ENCODE assay signal across 1 cellular context in the genomic region with DNA sequence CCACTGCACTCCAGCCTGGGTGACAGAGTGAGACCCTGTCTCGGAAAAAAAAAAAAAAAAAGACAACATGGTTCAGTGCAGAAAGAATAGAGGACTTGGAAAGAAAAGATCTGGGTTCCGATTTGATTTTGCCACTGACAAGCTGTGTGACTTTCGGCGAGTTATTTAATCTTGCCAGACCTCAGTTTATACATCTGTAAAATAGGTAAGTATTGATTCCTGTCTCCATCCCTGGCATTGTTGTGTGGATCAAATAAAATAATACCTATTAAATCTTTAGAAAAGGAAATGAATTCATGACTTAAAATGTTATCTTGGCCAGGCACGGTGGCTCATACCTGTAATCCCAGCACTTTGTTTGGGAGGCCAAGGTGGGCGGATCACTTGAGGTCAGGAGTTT.
TF ChIP-seq lines count a peak whose summit lies in the region.

No MANE protein-coding gene starts in this region.

TF ChIP-seq in K562, 482 proteins besides CTCF, POLR2A, EP300 and RAD21 (continued from another document):
- TF ChIP-seq, protein P1, sequence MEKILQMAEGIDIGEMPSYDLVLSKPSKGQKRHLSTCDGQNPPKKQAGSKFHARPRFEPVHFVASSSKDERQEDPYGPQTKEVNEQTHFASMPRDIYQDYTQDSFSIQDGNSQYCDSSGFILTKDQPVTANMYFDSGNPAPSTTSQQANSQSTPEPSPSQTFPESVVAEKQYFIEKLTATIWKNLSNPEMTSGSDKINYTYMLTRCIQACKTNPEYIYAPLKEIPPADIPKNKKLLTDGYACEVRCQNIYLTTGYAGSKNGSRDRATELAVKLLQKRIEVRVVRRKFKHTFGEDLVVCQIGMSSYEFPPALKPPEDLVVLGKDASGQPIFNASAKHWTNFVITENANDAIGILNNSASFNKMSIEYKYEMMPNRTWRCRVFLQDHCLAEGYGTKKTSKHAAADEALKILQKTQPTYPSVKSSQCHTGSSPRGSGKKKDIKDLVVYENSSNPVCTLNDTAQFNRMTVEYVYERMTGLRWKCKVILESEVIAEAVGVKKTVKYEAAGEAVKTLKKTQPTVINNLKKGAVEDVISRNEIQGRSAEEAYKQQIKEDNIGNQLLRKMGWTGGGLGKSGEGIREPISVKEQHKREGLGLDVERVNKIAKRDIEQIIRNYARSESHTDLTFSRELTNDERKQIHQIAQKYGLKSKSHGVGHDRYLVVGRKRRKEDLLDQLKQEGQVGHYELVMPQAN (IDR thresholded peaks at IDR 0.05; ENCODE audit: borderline replicate concordance) = no peak
- TF ChIP-seq ZNF431 (CRISPR knock-in tag; IDR thresholded peaks at IDR 0.05) = no peak
- TF ChIP-seq ADNP (tag; IDR thresholded peaks at IDR 0.05) = 0 out of 2 replicates have a peak, but pooled peaks have one; percentile 36
- TF ChIP-seq ELF1 (tag; IDR thresholded peaks at IDR 0.05) = no peak
- TF ChIP-seq MIER1 (IDR thresholded peaks at IDR 0.05; ENCODE audit: low read depth) = no peak
- TF ChIP-seq, protein P2, sequence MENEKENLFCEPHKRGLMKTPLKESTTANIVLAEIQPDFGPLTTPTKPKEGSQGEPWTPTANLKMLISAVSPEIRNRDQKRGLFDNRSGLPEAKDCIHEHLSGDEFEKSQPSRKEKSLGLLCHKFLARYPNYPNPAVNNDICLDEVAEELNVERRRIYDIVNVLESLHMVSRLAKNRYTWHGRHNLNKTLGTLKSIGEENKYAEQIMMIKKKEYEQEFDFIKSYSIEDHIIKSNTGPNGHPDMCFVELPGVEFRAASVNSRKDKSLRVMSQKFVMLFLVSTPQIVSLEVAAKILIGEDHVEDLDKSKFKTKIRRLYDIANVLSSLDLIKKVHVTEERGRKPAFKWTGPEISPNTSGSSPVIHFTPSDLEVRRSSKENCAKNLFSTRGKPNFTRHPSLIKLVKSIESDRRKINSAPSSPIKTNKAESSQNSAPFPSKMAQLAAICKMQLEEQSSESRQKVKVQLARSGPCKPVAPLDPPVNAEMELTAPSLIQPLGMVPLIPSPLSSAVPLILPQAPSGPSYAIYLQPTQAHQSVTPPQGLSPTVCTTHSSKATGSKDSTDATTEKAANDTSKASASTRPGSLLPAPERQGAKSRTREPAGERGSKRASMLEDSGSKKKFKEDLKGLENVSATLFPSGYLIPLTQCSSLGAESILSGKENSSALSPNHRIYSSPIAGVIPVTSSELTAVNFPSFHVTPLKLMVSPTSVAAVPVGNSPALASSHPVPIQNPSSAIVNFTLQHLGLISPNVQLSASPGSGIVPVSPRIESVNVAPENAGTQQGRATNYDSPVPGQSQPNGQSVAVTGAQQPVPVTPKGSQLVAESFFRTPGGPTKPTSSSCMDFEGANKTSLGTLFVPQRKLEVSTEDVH (IDR thresholded peaks at IDR 0.05; ENCODE audit: low read depth, partially characterized antibody) = no peak
- TF ChIP-seq ZNF778 (CRISPR knock-in tag; IDR thresholded peaks at IDR 0.05) = no peak
- no peak for TF ChIP-seq FUS (optimal IDR thresholded peaks at IDR 0.05; ENCODE audit: low read depth, low read length)
- no peak for TF ChIP-seq ZNF75A (CRISPR knock-in tag; IDR thresholded peaks at IDR 0.05)
- peak; percentile 90 for TF ChIP-seq RBM25 (IDR thresholded peaks at IDR 0.05; ENCODE audit: low read depth, low read length, severe bottlenecking)
- TF ChIP-seq, protein P3, sequence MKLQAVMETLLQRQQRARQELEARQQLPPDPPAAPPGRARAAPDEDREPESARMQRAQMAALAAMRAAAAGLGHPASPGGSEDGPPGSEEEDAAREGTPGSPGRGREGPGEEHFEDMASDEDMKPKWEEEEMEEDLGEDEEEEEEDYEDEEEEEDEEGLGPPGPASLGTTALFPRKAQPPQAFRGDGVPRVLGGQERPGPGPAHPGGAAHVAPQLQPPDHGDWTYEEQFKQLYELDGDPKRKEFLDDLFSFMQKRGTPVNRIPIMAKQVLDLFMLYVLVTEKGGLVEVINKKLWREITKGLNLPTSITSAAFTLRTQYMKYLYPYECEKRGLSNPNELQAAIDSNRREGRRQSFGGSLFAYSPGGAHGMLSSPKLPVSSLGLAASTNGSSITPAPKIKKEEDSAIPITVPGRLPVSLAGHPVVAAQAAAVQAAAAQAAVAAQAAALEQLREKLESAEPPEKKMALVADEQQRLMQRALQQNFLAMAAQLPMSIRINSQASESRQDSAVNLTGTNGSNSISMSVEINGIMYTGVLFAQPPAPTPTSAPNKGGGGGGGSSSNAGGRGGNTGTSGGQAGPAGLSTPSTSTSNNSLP (IDR thresholded peaks at IDR 0.05; ENCODE audit: borderline replicate concordance, low read depth, low read length) = no peak
- TF ChIP-seq TEAD1 (CRISPR knock-in tag; IDR thresholded peaks at IDR 0.05) = no peak
- TF ChIP-seq ZBTB1 (CRISPR knock-in tag; IDR thresholded peaks at IDR 0.05; ENCODE audit: borderline replicate concordance, low read depth) = no peak
- TF ChIP-seq CBFA2T2 (conservative IDR thresholded peaks at IDR 0.05) = no peak
- no peak for TF ChIP-seq DNMT1 (IDR thresholded peaks at IDR 0.05)
